Comparison of ENCODE assay signal across 8 cellular contexts in the genomic region with DNA sequence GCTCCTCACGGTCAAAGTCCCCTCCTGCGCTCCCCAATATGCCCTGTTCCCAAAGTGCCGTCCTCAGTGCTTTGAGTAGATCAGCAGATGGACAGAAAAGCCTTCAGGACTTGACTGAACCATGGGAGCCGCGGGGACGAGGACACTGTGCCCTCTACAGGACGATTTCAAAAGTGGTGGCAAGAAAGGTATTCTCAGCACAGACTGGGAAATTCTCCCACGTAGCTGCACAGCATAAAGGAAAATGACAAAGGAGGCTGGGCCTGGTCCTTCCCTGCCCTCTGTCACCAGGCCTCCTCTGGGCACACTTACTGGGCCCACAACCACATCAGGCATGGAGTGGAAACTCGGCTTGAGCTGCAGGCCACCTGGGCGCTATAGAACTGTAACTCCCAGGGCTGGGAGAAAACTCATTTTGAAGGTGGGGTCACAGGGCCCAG. TPM values are rescaled to one million over a fixed set of nuclear protein-coding genes. Genes with fewer than 3 reads are reported as not detected.
DNase-seq lines count a peak whose midpoint lies in the region; ATAC-seq and TF ChIP-seq lines count a peak whose summit lies in the region.

No MANE protein-coding gene starts in this region.

- H3K27ac ChIP-seq in lower lobe of right lung: no peak overlapping the region

- no peak overlapping the region for H3K4me3 ChIP-seq in lower lobe of right lung

- no peaks in the 10 kb centered on the region for H3K27me3 ChIP-seq in lower lobe of right lung (ENCODE audit: low read depth)

- intact Hi-C loops in lower lobe of right lung (cut with DNase I): no loop called here

- peak; percentile 87 for ATAC-seq in HG02759 (IDR thresholded peaks at IDR 0.05; ENCODE audit: unreplicated experiment)
- peak; percentile 87 to 88 for ATAC-seq in lower lobe of right lung

- H3K4me1 ChIP-seq in lower lobe of right lung: peaks cover 8% of the 10 kb centered on the region

- H3K36me3 ChIP-seq in lower lobe of right lung: no peaks in the 10 kb centered on the region

- no peaks in the 10 kb centered on the region for H3K9me3 ChIP-seq in lower lobe of right lung

- DNase-seq in activated gamma-delta T cell treated with Interleukin-2 at 50 U/mL for 16 hours: peak; percentile 47
- DNase-seq in activated gamma-delta T cell (lab: John Stamatoyannopoulos, UW): no peak
- peak; percentile 48 for DNase-seq in NCI-H2171 (lab: John Stamatoyannopoulos, UW)
- DNase-seq in activated CD4-positive, alpha-beta T cell treated with anti-CD3 and anti-CD28 coated beads for 48 hours: peak; percentile 71
- DNase-seq in dermis blood vessel endothelial cell: peak; percentile 89
- DNase-seq in lower lobe of right lung: peak; percentile 69
- peak; percentile 23 to 32 for DNase-seq in stimulated activated CD8-positive, alpha-beta memory T cell treated with anti-CD3 and anti-CD28 coated beads, Interleukin-2, amount 100 ng/mL, for 48 hours (ENCODE audit: low read depth in 2 of 2)

- TF ChIP-seq CTCF in lower lobe of right lung (IDR thresholded peaks at IDR 0.05): peak; percentile 73

RNA-seq across cellular contexts. Expression of gene MTMR12, which starts 16.7 kb away (rescaled TPM):
- total RNA-seq in dermis blood vessel endothelial cell: 45.6 and 55.3 TPM in 2 replicates
- total RNA-seq in lower lobe of right lung: 39.3 TPM
